Comparison of ENCODE assay signal across 1 cellular context in the genomic region with DNA sequence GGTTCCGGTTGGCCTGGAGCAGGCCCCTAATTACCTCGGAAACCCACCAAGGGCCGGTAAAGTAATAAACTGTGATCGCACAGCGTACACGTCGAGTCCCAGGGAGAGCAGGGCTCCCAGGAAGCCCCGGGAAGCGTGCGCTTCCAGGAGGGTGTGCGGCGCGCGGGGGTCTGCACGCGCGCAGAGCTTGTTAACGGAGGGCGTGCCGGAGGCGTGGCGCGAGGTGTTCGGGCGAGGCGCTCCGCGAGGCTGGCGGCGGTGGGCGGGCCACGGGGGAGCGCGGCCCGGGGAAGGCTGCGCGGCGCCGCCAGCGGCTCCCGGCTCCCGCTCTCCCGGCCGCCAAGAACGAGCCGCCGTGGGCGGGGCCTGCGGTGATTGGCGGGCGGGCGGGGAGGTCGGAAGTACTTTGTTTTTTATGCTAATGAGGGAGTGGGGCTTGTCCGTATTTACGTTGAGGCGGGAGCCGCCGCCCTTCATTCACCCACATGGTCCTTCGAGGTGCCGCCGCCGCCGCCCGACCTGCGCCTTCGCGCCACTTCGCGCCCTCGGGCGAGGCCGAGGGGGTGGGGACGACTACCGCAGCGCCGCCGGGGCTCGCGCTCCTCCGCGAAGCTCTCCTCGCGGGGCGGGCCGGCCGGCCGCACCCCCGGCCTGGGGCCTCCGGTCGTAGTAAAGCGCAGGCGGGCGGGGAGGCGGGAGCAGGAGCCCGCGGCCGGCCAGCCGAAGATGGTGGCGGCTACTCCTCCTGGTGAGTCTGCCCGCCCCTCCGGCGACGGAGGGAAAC.
TF ChIP-seq lines count a peak whose summit lies in the region.

Gene MIR17HG (plus strand): TSS at position 476 of the 784 bp plus-strand sequence.

TF ChIP-seq in IMR-90, 13 proteins besides CTCF, POLR2A, EP300 and RAD21 (continued from another document):
- TF ChIP-seq, protein P1, sequence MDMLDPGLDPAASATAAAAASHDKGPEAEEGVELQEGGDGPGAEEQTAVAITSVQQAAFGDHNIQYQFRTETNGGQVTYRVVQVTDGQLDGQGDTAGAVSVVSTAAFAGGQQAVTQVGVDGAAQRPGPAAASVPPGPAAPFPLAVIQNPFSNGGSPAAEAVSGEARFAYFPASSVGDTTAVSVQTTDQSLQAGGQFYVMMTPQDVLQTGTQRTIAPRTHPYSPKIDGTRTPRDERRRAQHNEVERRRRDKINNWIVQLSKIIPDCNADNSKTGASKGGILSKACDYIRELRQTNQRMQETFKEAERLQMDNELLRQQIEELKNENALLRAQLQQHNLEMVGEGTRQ (IDR thresholded peaks at IDR 0.05; ENCODE audit: low read depth, low read length) = no peak
- no peak for TF ChIP-seq CHD1 (IDR thresholded peaks at IDR 0.05; ENCODE audit: low read depth, low read length)
- TF ChIP-seq, protein P2, sequence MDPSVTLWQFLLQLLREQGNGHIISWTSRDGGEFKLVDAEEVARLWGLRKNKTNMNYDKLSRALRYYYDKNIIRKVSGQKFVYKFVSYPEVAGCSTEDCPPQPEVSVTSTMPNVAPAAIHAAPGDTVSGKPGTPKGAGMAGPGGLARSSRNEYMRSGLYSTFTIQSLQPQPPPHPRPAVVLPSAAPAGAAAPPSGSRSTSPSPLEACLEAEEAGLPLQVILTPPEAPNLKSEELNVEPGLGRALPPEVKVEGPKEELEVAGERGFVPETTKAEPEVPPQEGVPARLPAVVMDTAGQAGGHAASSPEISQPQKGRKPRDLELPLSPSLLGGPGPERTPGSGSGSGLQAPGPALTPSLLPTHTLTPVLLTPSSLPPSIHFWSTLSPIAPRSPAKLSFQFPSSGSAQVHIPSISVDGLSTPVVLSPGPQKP (IDR thresholded peaks at IDR 0.05; ENCODE audit: borderline replicate concordance, low read depth, low read length) = no peak
